ENCODE assay signal across 1 cellular context in the genomic region with DNA sequence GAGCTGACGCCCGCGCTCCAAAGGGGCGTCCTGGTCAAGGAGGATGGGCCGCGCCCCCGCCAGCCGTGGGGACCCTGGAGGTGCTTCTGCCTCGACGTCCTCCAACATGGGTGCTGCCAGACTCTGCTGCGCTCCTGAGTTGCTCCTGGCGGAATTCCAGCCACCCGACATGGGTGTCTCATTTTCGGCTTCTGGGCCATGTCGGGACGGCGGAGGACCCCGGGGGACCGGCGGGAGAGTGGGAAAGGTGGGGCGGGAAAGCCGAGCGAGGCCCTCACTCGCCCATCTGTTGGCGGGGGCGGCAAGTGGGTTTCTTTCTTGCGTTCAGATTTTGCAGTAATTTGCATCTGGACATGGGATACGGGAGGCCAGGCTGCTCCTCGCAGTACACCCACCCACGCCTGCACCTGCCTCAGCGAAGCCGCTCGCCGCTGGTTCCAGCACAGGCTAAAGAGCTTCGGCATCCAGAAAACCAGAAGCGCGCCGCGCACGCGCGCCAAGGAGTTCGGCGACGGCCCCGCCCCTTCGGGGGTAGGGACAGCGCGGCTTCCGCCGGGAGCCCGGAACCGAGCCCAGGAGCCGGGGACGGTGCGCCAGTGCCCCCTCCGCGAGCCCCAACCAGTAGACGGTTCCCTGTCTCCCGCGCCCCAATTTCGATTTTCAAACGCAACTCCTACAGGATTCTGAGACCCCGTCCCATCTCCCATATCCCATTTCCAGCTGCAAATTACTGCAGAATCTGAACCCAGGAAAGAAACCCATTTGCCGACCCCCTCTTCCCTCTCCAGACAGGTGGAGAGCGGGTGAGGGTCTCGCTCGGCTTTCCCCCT.
TF ChIP-seq lines count a peak whose summit lies in the region.

A gene (plus strand): TSS at position 563 of the 830 bp plus-strand sequence. CDS start 320 bp downstream, outside the sequence.

TF ChIP-seq in K562, 482 proteins besides CTCF, POLR2A, EP300 and RAD21 (continued from another document and continues in another):
- TF ChIP-seq, protein P1, sequence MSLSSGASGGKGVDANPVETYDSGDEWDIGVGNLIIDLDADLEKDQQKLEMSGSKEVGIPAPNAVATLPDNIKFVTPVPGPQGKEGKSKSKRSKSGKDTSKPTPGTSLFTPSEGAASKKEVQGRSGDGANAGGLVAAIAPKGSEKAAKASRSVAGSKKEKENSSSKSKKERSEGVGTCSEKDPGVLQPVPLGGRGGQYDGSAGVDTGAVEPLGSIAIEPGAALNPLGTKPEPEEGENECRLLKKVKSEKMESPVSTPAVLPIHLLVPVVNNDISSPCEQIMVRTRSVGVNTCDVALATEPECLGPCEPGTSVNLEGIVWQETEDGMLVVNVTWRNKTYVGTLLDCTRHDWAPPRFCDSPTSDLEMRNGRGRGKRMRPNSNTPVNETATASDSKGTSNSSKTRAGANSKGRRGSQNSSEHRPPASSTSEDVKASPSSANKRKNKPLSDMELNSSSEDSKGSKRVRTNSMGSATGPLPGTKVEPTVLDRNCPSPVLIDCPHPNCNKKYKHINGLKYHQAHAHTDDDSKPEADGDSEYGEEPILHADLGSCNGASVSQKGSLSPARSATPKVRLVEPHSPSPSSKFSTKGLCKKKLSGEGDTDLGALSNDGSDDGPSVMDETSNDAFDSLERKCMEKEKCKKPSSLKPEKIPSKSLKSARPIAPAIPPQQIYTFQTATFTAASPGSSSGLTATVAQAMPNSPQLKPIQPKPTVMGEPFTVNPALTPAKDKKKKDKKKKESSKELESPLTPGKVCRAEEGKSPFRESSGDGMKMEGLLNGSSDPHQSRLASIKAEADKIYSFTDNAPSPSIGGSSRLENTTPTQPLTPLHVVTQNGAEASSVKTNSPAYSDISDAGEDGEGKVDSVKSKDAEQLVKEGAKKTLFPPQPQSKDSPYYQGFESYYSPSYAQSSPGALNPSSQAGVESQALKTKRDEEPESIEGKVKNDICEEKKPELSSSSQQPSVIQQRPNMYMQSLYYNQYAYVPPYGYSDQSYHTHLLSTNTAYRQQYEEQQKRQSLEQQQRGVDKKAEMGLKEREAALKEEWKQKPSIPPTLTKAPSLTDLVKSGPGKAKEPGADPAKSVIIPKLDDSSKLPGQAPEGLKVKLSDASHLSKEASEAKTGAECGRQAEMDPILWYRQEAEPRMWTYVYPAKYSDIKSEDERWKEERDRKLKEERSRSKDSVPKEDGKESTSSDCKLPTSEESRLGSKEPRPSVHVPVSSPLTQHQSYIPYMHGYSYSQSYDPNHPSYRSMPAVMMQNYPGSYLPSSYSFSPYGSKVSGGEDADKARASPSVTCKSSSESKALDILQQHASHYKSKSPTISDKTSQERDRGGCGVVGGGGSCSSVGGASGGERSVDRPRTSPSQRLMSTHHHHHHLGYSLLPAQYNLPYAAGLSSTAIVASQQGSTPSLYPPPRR (CRISPR knock-in tag; IDR thresholded peaks at IDR 0.05; ENCODE audit: borderline replicate concordance), result no peak
- TF ChIP-seq TAF15 (IDR thresholded peaks at IDR 0.05; ENCODE audit: low read depth, low read length) (no peak), ZNF347 (CRISPR knock-in tag; IDR thresholded peaks at IDR 0.05; ENCODE audit: low read depth) (no peak), FOXK1 (CRISPR knock-in tag; IDR thresholded peaks at IDR 0.05; ENCODE audit: borderline replicate concordance) (peak; percentile 64; the same call in 1 of the 2 replicates), NFIX (CRISPR knock-in tag; IDR thresholded peaks at IDR 0.05; ENCODE audit: low read depth) (no peak), NFXL1 (CRISPR knock-in tag; IDR thresholded peaks at IDR 0.05) (no peak), HNRNPK (IDR thresholded peaks at IDR 0.05; ENCODE audit: low read depth, low read length, poor library complexity, severe bottlenecking) (no peak), ZNF77 (CRISPR knock-in tag; IDR thresholded peaks at IDR 0.05) (no peak), SRSF7 (optimal IDR thresholded peaks at IDR 0.05; ENCODE audit: low read depth, low read length) (no peak), FOXK2 (conservative IDR thresholded peaks at IDR 0.05 in 1 of 2, IDR thresholded peaks at IDR 0.05 in 1 of 2; ENCODE audit: low read depth in 2 of 2) (no peak), TFAM (CRISPR knock-in tag; conservative IDR thresholded peaks at IDR 0.05) (no peak), SMARCA5 (IDR thresholded peaks at IDR 0.05) (no peak), KHSRP (IDR thresholded peaks at IDR 0.05) (no peak), ZNF184 (CRISPR knock-in tag; IDR thresholded peaks at IDR 0.05) (no peak), HDAC1 (IDR thresholded peaks at IDR 0.05) (0 out of 4 replicates have a peak, but pooled peaks of 1 of the 2 experiments have one; percentile 13), NFE2L1 (tag; IDR thresholded peaks at IDR 0.05; ENCODE audit: borderline replicate concordance, low read depth) (no peak), ATF1 (CRISPR knock-in tag; IDR thresholded peaks at IDR 0.05) (no peak), ATF1 (tag; IDR thresholded peaks at IDR 0.05) (0 out of 2 replicates have a peak, but pooled peaks have one; percentile 16), SAFB (IDR thresholded peaks at IDR 0.05; ENCODE audit: borderline replicate concordance, low read depth, low read length) (no peak), ZNF354B (CRISPR knock-in tag; IDR thresholded peaks at IDR 0.05) (no peak), ZNF282 (CRISPR knock-in tag; IDR thresholded peaks at IDR 0.05) (no peak), HDAC3 (IDR thresholded peaks at IDR 0.05; ENCODE audit: borderline replicate concordance, partially characterized antibody) (no peak), ZNF717 (CRISPR knock-in tag; IDR thresholded peaks at IDR 0.05) (no peak), ZNF316 (IDR thresholded peaks at IDR 0.05) (no peak), RB1 (IDR thresholded peaks at IDR 0.05; ENCODE audit: low read depth) (peak; percentile 42; the same call in 1 of the 2 replicates), MCM3 (IDR thresholded peaks at IDR 0.05) (no peak), CBX3 (IDR thresholded peaks at IDR 0.05; ENCODE audit: borderline replicate concordance in 1 of 2, low read length in 2 of 2) (peak in 1 of 2 experiments; percentile 62; a peak in 1 of 3 replicates), SAP30 (IDR thresholded peaks at IDR 0.05; ENCODE audit: borderline replicate concordance, insufficient read depth, low read depth, low read length, poor library complexity, severe bottlenecking) (no peak), SREBF2 (CRISPR knock-in tag; IDR thresholded peaks at IDR 0.05) (no peak), RAD51 (IDR thresholded peaks at IDR 0.05; ENCODE audit: borderline replicate concordance, low read depth) (no peak)
- TF ChIP-seq, protein P2, sequence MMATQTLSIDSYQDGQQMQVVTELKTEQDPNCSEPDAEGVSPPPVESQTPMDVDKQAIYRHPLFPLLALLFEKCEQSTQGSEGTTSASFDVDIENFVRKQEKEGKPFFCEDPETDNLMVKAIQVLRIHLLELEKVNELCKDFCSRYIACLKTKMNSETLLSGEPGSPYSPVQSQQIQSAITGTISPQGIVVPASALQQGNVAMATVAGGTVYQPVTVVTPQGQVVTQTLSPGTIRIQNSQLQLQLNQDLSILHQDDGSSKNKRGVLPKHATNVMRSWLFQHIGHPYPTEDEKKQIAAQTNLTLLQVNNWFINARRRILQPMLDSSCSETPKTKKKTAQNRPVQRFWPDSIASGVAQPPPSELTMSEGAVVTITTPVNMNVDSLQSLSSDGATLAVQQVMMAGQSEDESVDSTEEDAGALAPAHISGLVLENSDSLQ (IDR thresholded peaks at IDR 0.05), result no peak
- TF ChIP-seq, protein P3, sequence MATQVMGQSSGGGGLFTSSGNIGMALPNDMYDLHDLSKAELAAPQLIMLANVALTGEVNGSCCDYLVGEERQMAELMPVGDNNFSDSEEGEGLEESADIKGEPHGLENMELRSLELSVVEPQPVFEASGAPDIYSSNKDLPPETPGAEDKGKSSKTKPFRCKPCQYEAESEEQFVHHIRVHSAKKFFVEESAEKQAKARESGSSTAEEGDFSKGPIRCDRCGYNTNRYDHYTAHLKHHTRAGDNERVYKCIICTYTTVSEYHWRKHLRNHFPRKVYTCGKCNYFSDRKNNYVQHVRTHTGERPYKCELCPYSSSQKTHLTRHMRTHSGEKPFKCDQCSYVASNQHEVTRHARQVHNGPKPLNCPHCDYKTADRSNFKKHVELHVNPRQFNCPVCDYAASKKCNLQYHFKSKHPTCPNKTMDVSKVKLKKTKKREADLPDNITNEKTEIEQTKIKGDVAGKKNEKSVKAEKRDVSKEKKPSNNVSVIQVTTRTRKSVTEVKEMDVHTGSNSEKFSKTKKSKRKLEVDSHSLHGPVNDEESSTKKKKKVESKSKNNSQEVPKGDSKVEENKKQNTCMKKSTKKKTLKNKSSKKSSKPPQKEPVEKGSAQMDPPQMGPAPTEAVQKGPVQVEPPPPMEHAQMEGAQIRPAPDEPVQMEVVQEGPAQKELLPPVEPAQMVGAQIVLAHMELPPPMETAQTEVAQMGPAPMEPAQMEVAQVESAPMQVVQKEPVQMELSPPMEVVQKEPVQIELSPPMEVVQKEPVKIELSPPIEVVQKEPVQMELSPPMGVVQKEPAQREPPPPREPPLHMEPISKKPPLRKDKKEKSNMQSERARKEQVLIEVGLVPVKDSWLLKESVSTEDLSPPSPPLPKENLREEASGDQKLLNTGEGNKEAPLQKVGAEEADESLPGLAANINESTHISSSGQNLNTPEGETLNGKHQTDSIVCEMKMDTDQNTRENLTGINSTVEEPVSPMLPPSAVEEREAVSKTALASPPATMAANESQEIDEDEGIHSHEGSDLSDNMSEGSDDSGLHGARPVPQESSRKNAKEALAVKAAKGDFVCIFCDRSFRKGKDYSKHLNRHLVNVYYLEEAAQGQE (CRISPR knock-in tag; IDR thresholded peaks at IDR 0.05; ENCODE audit: low read depth), result peak; percentile 24; the same call in 1 of the 2 replicates
- TF ChIP-seq, protein P4, sequence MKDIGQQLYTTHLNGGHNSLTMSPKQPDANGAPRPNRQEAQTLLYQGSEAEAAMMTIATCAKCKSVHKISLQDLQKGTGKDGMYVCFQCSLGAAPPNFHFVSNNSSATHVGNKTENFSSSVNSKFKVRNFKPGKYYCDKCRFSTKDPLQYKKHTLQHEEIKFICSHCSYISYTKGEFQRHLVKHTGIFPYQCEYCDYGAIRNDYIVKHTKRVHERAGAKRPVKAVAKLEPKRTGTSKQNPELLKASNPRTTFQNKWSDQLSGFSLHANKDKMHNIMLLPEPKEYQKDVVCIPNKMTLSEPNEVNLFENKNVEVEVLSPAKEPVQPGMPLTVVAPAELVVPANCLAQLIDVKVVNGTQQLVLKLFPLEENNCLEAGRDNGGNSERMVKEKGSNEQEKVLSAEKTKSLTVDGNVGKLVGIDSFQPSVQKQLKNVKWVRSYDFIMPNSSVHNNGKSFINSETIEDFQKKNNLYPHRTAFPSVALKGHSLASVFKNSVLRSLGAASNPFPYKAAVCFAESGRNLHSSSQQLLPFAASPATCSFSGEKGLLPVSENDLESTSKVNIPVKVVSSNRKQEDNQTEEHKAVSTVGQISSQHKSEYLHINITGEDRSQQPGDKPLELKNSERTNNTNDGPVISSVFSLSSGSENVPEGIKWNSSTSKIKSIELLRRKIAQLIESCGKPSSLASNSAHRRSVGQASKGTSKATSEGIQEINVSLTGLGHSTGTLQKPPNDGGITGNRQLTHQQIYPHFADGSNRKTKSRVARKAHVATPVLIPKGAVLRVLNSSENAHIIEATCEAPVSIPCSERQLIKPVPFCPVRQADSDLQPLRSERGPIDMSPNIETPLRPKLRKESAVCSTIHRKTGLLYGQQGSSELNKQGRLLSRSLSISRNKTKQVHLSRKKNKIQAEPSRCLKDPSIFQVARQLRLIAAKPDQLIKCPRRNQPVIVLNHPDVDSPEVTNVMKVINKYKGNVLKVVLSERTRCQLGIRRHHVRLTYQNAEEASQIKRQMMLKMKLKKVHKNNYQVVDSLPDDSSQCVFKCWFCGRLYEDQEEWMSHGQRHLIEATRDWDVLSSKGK (CRISPR knock-in tag; IDR thresholded peaks at IDR 0.05), result no peak
- TF ChIP-seq, protein P5, sequence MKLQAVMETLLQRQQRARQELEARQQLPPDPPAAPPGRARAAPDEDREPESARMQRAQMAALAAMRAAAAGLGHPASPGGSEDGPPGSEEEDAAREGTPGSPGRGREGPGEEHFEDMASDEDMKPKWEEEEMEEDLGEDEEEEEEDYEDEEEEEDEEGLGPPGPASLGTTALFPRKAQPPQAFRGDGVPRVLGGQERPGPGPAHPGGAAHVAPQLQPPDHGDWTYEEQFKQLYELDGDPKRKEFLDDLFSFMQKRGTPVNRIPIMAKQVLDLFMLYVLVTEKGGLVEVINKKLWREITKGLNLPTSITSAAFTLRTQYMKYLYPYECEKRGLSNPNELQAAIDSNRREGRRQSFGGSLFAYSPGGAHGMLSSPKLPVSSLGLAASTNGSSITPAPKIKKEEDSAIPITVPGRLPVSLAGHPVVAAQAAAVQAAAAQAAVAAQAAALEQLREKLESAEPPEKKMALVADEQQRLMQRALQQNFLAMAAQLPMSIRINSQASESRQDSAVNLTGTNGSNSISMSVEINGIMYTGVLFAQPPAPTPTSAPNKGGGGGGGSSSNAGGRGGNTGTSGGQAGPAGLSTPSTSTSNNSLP (IDR thresholded peaks at IDR 0.05; ENCODE audit: borderline replicate concordance, low read depth, low read length), result no peak
- TF ChIP-seq, protein P6, sequence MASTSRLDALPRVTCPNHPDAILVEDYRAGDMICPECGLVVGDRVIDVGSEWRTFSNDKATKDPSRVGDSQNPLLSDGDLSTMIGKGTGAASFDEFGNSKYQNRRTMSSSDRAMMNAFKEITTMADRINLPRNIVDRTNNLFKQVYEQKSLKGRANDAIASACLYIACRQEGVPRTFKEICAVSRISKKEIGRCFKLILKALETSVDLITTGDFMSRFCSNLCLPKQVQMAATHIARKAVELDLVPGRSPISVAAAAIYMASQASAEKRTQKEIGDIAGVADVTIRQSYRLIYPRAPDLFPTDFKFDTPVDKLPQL (IDR thresholded peaks at IDR 0.05; ENCODE audit: extremely low read depth, insufficient read length), result no peak
- TF ChIP-seq, protein P7, sequence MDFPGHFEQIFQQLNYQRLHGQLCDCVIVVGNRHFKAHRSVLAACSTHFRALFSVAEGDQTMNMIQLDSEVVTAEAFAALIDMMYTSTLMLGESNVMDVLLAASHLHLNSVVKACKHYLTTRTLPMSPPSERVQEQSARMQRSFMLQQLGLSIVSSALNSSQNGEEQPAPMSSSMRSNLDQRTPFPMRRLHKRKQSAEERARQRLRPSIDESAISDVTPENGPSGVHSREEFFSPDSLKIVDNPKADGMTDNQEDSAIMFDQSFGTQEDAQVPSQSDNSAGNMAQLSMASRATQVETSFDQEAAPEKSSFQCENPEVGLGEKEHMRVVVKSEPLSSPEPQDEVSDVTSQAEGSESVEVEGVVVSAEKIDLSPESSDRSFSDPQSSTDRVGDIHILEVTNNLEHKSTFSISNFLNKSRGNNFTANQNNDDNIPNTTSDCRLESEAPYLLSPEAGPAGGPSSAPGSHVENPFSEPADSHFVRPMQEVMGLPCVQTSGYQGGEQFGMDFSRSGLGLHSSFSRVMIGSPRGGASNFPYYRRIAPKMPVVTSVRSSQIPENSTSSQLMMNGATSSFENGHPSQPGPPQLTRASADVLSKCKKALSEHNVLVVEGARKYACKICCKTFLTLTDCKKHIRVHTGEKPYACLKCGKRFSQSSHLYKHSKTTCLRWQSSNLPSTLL (IDR thresholded peaks at IDR 0.05), result no peak
- TF ChIP-seq, protein P8, sequence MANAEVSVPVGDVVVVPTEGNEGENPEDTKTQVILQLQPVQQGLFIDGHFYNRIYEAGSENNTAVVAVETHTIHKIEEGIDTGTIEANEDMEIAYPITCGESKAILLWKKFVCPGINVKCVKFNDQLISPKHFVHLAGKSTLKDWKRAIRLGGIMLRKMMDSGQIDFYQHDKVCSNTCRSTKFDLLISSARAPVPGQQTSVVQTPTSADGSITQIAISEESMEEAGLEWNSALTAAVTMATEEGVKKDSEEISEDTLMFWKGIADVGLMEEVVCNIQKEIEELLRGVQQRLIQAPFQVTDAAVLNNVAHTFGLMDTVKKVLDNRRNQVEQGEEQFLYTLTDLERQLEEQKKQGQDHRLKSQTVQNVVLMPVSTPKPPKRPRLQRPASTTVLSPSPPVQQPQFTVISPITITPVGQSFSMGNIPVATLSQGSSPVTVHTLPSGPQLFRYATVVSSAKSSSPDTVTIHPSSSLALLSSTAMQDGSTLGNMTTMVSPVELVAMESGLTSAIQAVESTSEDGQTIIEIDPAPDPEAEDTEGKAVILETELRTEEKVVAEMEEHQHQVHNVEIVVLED (CRISPR knock-in tag; IDR thresholded peaks at IDR 0.05), result no peak
